In the genomic region with DNA sequence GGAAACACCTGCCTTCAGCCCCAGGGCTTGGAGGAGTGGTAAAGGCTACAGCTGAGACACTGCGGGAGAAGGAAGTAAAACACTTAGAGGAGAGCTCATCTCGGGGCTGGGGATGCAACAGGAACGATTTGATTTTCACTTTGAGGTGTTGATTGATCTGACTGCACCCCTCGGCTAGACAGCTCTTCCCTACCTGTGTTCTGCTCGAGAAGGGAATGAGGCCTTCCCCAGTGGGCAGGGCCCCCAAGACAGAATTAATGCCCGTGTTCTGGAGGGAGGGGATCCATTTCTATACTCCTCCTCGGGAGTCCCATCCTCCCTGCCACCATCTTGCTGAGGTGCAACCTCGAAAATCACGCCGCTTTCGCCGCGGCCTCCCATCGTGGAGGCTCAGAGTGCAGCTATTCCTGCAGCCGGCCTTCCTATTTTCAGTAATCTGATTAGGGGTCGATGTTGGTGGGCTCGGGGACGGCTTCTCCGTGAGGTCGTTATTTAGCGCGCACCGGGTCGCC, we compare ENCODE assay signal across 8 cellular contexts.
DNase-seq lines count a peak whose midpoint lies in the region; ATAC-seq and TF ChIP-seq lines count a peak whose summit lies in the region.

No MANE protein-coding gene starts in this region.

- DNase-seq in AG10803 (ENCODE audit: low read depth) (no peak), Kasumi-1 (lab: John Stamatoyannopoulos, UW) (peak; percentile 64), cardiac fibroblast (ENCODE audit: low read depth in 2 of 2) (no peak)

- no peaks in the 10 kb centered on the region for H3K9me3 ChIP-seq in mucosa of rectum (ENCODE audit: control insufficient read depth in 2 of 2, low read length in 2 of 2)

- peak overlapping the region; percentile 92 for H3K4me3 ChIP-seq in AG10803 (ENCODE audit: low read length)
- peak overlapping the region; percentile 72 to 83 for H3K4me3 ChIP-seq in cardiac fibroblast (replicated peaks in 1 of 2; ENCODE audit: low read depth in 2 of 2, low read length in 2 of 2)
- peak overlapping the region; percentile 68 to 87 for H3K4me3 ChIP-seq in mucosa of rectum (ENCODE audit: low read length in 2 of 2)

- peaks cover 41 to 52% of the 10 kb centered on the region in 2 donors for H3K4me1 ChIP-seq in mucosa of rectum (ENCODE audit: control insufficient read depth in 2 of 2, insufficient read depth in 2 of 2, low read length in 2 of 2)

- peak overlapping the region; percentile 72 to 89 for H3K27ac ChIP-seq in mucosa of rectum (ENCODE audit: low read depth in 2 of 2, low read length in 2 of 2)

- no peaks in the 10 kb centered on the region for H3K27me3 ChIP-seq in mucosa of rectum (ENCODE audit: control insufficient read depth in 2 of 2, insufficient read depth in 2 of 2, low read length in 2 of 2)

- ATAC-seq in GM18861 (IDR thresholded peaks at IDR 0.05; ENCODE audit: unreplicated experiment) (no peak), HG02642 (IDR thresholded peaks at IDR 0.05; ENCODE audit: poor library complexity, unreplicated experiment) (no peak), HG02759 (IDR thresholded peaks at IDR 0.05; ENCODE audit: unreplicated experiment) (no peak), GM18873 (IDR thresholded peaks at IDR 0.05; ENCODE audit: low FRiP score, unreplicated experiment) (no peak)

- TF ChIP-seq CTCF in AG10803 (conservative IDR thresholded peaks at IDR 0.05; ENCODE audit: low read length) (no peak), cardiac fibroblast (IDR thresholded peaks at IDR 0.05; ENCODE audit: low read depth, low read length) (no peak)

- peak overlapping the region; percentile 79 to 82 for H3K9ac ChIP-seq in mucosa of rectum (ENCODE audit: low read depth in 1 of 2, low read length in 2 of 2)

- H3K36me3 ChIP-seq in mucosa of rectum (ENCODE audit: control insufficient read depth in 2 of 2, insufficient read depth in 2 of 2, low read length in 2 of 2), result no peaks in the 10 kb centered on the region

Comparison
In these comparisons a context has a peak if more than half of its experiments do, and no peak if none do; other contexts are left out.
1. DNase-seq: peak in Kasumi-1 (2 of 2); none in AG10803 (single experiment) and cardiac fibroblast (0 of 2).
2. Peak in every context shown above with its lines, with median percentiles within 50 percentile points of each other: H3K4me3 ChIP-seq.